In the genomic region with DNA sequence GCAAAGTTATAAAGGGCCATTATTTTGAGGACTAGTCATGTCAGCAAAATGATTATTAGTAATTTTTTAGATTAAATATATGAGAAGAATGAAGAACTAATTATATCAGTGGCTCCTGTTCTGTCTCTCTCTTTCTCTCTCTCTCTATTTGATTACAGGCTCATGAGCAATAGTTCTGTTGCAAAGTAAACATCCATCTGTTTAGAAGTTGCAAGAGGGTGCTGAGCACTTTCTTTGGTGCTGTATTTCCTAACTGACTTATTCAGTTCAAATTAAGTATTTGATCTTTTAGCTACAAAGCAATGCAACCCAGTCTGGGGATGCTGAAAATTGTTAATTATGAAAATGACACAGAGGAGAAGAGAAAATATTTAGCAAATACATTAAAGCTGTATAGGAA, we compare ENCODE assay signal across 19 cellular contexts.
DNase-seq lines count a peak whose midpoint lies in the region; ATAC-seq lines count a peak whose summit lies in the region.
"Had no signal": no experiment of that assay in that cellular context is flagged by ENCODE, and none has a peak within 500 bp of the region (broad histone marks: within the 10 kb centered on the region; RNA-seq: fewer than 3 reads in every experiment).

No MANE protein-coding gene starts in this region.

- no peaks in the 10 kb centered on the region for H3K36me3 ChIP-seq in adipocyte (ENCODE audit: control insufficient read depth, insufficient read depth, low read length, severe bottlenecking)
- H3K36me3 ChIP-seq: BE2C, MG63 had no signal

- no peak for ATAC-seq in HG02763 (IDR thresholded peaks at IDR 0.05; ENCODE audit: unreplicated experiment)
- no peak for ATAC-seq in stimulated activated effector memory CD8-positive, alpha-beta T cell treated with anti-CD3 and anti-CD28 coated beads, Interleukin-12 subunit alpha, Interleukin-12 subunit beta, amount 100 ng/mL, for 72 hours

- H3K27ac Mint-ChIP-seq in stimulated activated effector memory CD8-positive, alpha-beta T cell treated with anti-CD3 and anti-CD28 coated beads, Interleukin-12 subunit alpha, Interleukin-12 subunit beta, amount 100 ng/mL, for 72 hours = no peak overlapping the region
- H3K27ac Mint-ChIP-seq: CD4-positive, alpha-beta T cell; H9 had no signal

- H3K4me3 ChIP-seq in adipocyte (ENCODE audit: low read length) = no peak overlapping the region
- H3K4me3 ChIP-seq: MG63 had no signal

- H3K9ac ChIP-seq in adipocyte (ENCODE audit: low read length) = no peak overlapping the region

- no peak overlapping the region for H3K4me3 Mint-ChIP-seq in stimulated activated effector memory CD8-positive, alpha-beta T cell treated with anti-CD3 and anti-CD28 coated beads, Interleukin-12 subunit alpha, Interleukin-12 subunit beta, amount 100 ng/mL, for 72 hours
- H3K4me3 Mint-ChIP-seq: CD4-positive, alpha-beta T cell; H9 had no signal

- no peaks in the 10 kb centered on the region for H3K4me1 Mint-ChIP-seq in stimulated activated effector memory CD8-positive, alpha-beta T cell treated with anti-CD3 and anti-CD28 coated beads, Interleukin-12 subunit alpha, Interleukin-12 subunit beta, amount 100 ng/mL, for 72 hours

- H3K9me3 ChIP-seq in adipocyte (ENCODE audit: control insufficient read depth, low read length) = no peaks in the 10 kb centered on the region
- H3K9me3 ChIP-seq: BE2C, MG63 had no signal

- no peaks in the 10 kb centered on the region for H3K9me3 Mint-ChIP-seq in stimulated activated effector memory CD8-positive, alpha-beta T cell treated with anti-CD3 and anti-CD28 coated beads, Interleukin-12 subunit alpha, Interleukin-12 subunit beta, amount 100 ng/mL, for 72 hours
- H3K9me3 Mint-ChIP-seq: CD4-positive, alpha-beta T cell; H9 had no signal

- no peaks in the 10 kb centered on the region for H3K36me3 Mint-ChIP-seq in stimulated activated effector memory CD8-positive, alpha-beta T cell treated with anti-CD3 and anti-CD28 coated beads, Interleukin-12 subunit alpha, Interleukin-12 subunit beta, amount 100 ng/mL, for 72 hours

- H3K27me3 ChIP-seq in adipocyte (replicated peaks; ENCODE audit: control insufficient read depth, insufficient read depth, low read length) = no peaks in the 10 kb centered on the region
- H3K27me3 ChIP-seq: BE2C, MG63 had no signal

- peaks cover 12% of the 10 kb centered on the region for H3K4me1 ChIP-seq in adipocyte (ENCODE audit: control insufficient read depth, insufficient read depth, low read length)
- H3K4me1 ChIP-seq: BE2C had no signal

- DNase-seq in NCI-H510A treated with DMSO at 0.1 percent for 48 hours (lab: John Stamatoyannopoulos, UW) = peak; percentile 53
- no peak for DNase-seq in NCI-H510A (lab: John Stamatoyannopoulos, UW)
- peak; percentile 55 for DNase-seq in adipocyte (ENCODE audit: low read depth)
- DNase-seq in fibroblast of peridontal ligament (ENCODE audit: extremely low read depth) = peak; percentile 49
- no peak for DNase-seq in stimulated activated effector memory CD8-positive, alpha-beta T cell treated with anti-CD3 and anti-CD28 coated beads, Interleukin-12 subunit alpha, Interleukin-12 subunit beta, amount 100 ng/mL, for 72 hours (ENCODE audit: low spot score in 2 of 2)
- no peak for DNase-seq in NCI-H1436 treated with DMSO at 0.1 percent for 48 hours (lab: John Stamatoyannopoulos, UW)
- no peak for DNase-seq in stimulated activated CD4-positive, alpha-beta T cell treated with anti-CD3 and anti-CD28 coated beads, Interleukin-12 subunit alpha, Interleukin-12 subunit beta, amount 100 ng/mL, for 4 hours
- DNase-seq: BE2C; CD4-positive, alpha-beta T cell; DMS79; H9; KBM-7; MG63; NCI-H1092 treated with DMSO at 0.1 percent for 48 hours; NCI-H1694; NCI-H2107; NCI-H226; NCI-H526 treated with DMSO at 0.1 percent for 48 hours had no signal

Comparison
In these comparisons a context has a peak if more than half of its experiments do, and no peak if none do; other contexts are left out.
1. DNase-seq: peak in NCI-H510A treated with DMSO at 0.1 percent for 48 hours (single experiment), adipocyte (single experiment) and fibroblast of peridontal ligament (single experiment); none in NCI-H510A (single experiment), stimulated activated effector memory CD8-positive, alpha-beta T cell treated with anti-CD3 and anti-CD28 coated beads, Interleukin-12 subunit alpha, Interleukin-12 subunit beta, amount 100 ng/mL, for 72 hours (0 of 2), NCI-H1436 treated with DMSO at 0.1 percent for 48 hours (single experiment) and stimulated activated CD4-positive, alpha-beta T cell treated with anti-CD3 and anti-CD28 coated beads, Interleukin-12 subunit alpha, Interleukin-12 subunit beta, amount 100 ng/mL, for 4 hours (single experiment).